Comparison of ENCODE assay signal across 8 cellular contexts in genomic region chr17:45490615-45491433, GRCh38. TPM values are rescaled to one million over a fixed set of nuclear protein-coding genes. Genes with fewer than 3 reads are reported as not detected.
DNase-seq lines count a peak whose midpoint lies in the region; ATAC-seq, FAIRE-seq and TF ChIP-seq lines count a peak whose summit lies in the region.
"Not testable (repeated sequence)": the region's sequence is repeated elsewhere in the genome, so short reads cannot be mapped to it uniquely, and the experiment has no call there.

PLEKHM1 (minus strand) TSS chr17:45490721; CDS start chr17:45482484, 8,237 bp downstream.

- not testable (repeated sequence) for TF ChIP-seq CTCF in fibroblast of pulmonary artery (IDR thresholded peaks at IDR 0.05; ENCODE audit: low read length, missing control alignments); natural killer cell (IDR thresholded peaks at IDR 0.05)

- H3K9me3 Mint-ChIP-seq in natural killer cell; stimulated activated naive B cell treated with anti-CD40 and anti-IgM and Interleukin-4, amounts not matched to agents 10 μg/mL and 1 μg/mL and 100 μg/mL, for 72 hours: not testable (repeated sequence)

- peak within 1 kb of the TSS; percentile 91 to 98 for H3K27ac Mint-ChIP-seq in natural killer cell
- H3K27ac Mint-ChIP-seq in stimulated activated naive B cell treated with anti-CD40 and anti-IgM and Interleukin-4, amounts not matched to agents 10 μg/mL and 1 μg/mL and 100 μg/mL, for 72 hours: peak within 1 kb of the TSS; percentile 96

- H3K4me3 Mint-ChIP-seq in natural killer cell: peak within 1 kb of the TSS; percentile 93
- peak within 1 kb of the TSS; percentile 91 to 94 for H3K4me3 Mint-ChIP-seq in stimulated activated naive B cell treated with anti-CD40 and anti-IgM and Interleukin-4, amounts not matched to agents 10 μg/mL and 1 μg/mL and 100 μg/mL, for 72 hours

- peak; percentile 93 to 98 (median 94) for ATAC-seq in natural killer cell
- ATAC-seq in stimulated activated naive B cell treated with anti-CD40 and anti-IgM and Interleukin-4, amounts not matched to agents 10 μg/mL and 1 μg/mL and 100 μg/mL, for 72 hours (replicated peaks): peak; percentile 96 to 97

- peak within 1 kb of the TSS; percentile 66 for H3K4me3 ChIP-seq in fibroblast of pulmonary artery (replicated peaks; ENCODE audit: low read depth, low read length)

- peak; percentile 81 for DNase-seq in ELF-1 (ENCODE audit: low read depth, low spot score)
- DNase-seq in H54 (ENCODE audit: insufficient read length, low spot score): peak; percentile 33
- peak; percentile 69 for DNase-seq in LoVo (ENCODE audit: low spot score)
- DNase-seq in SHP77 treated with DMSO at 0.1 percent for 48 hours (lab: John Stamatoyannopoulos, UW): peak; percentile 41
- DNase-seq in activated effector memory CD4-positive, alpha-beta T cell treated with Interleukin-2 at 50 U/mL for 16 hours: peak; percentile 79
- DNase-seq in fibroblast of pulmonary artery (ENCODE audit: low read depth): peak; percentile 76
- DNase-seq in natural killer cell: peak; percentile 83
- DNase-seq in stimulated activated naive B cell treated with anti-CD40 and anti-IgM and Interleukin-4, amounts not matched to agents 10 μg/mL and 1 μg/mL and 100 μg/mL, for 72 hours: peak; percentile 83

- H3K27me3 Mint-ChIP-seq in natural killer cell (ENCODE audit: low read depth in 2 of 2); stimulated activated naive B cell treated with anti-CD40 and anti-IgM and Interleukin-4, amounts not matched to agents 10 μg/mL and 1 μg/mL and 100 μg/mL, for 72 hours: not testable (repeated sequence)

- FAIRE-seq in H54 (lab: Jason Lieb, UNC): not testable (repeated sequence)

- H3K4me1 Mint-ChIP-seq in natural killer cell: peaks cover 19 to 34% of the 10 kb centered on the region in 2 donors
- peaks cover 17 to 27% of the 10 kb centered on the region in 2 donors for H3K4me1 Mint-ChIP-seq in stimulated activated naive B cell treated with anti-CD40 and anti-IgM and Interleukin-4, amounts not matched to agents 10 μg/mL and 1 μg/mL and 100 μg/mL, for 72 hours

- not testable (repeated sequence) for H3K36me3 Mint-ChIP-seq in natural killer cell; stimulated activated naive B cell treated with anti-CD40 and anti-IgM and Interleukin-4, amounts not matched to agents 10 μg/mL and 1 μg/mL and 100 μg/mL, for 72 hours

- TF ChIP-seq POLR2A in H54 (IDR thresholded peaks at IDR 0.05; ENCODE audit: low read depth, low read length): peak; percentile 47; the same call in 1 of the 2 replicates

- intact Hi-C loops in natural killer cell (cut with micrococcal nuclease): not testable (repeated sequence)

RNA-seq across cellular contexts. Expression of gene PLEKHM1, which starts in this region (rescaled TPM):
- total RNA-seq in natural killer cell: 100 to 1,000 TPM; 140 to 160 (median 158) TPM

Comparison
In these comparisons a context has a peak if more than half of its experiments do, and no peak if none do; other contexts are left out.
1. Peak in every context shown above with its lines: DNase-seq, ATAC-seq and H3K4me3 ChIP-seq.
2. DNase-seq: peak in every context shown above with its lines; median percentile 83 in natural killer cell; 83 in stimulated activated naive B cell treated with anti-CD40 and anti-IgM and Interleukin-4, amounts not matched to agents 10 μg/mL and 1 μg/mL and 100 μg/mL, for 72 hours; 81 in ELF-1; 79 in activated effector memory CD4-positive, alpha-beta T cell treated with Interleukin-2 at 50 U/mL for 16 hours; 76 in fibroblast of pulmonary artery; 69 in LoVo; 41 in SHP77 treated with DMSO at 0.1 percent for 48 hours; 33 in H54.